Comparison of ENCODE assay signal across 1 cellular context in genomic region chr5:158261669-158262367, GRCh38.
TF ChIP-seq lines count a peak whose summit lies in the region.

No MANE protein-coding gene starts in this region.

TF ChIP-seq in HEK293, 187 proteins besides CTCF, POLR2A, EP300 and RAD21 (continued from another document):
- TF ChIP-seq PATZ1 (tag by site-specific recombination; IDR thresholded peaks at IDR 0.05): 0 out of 2 replicates have a peak, but pooled peaks have one; percentile 19
- peak; percentile 37; the same call in 1 of the 2 replicates for TF ChIP-seq ZNF394 (tag by site-specific recombination; IDR thresholded peaks at IDR 0.05; ENCODE audit: borderline replicate concordance)
- no peak for TF ChIP-seq ZNF324 (tag by site-specific recombination; IDR thresholded peaks at IDR 0.05)
- no peak for TF ChIP-seq SCRT1 (tag by site-specific recombination; IDR thresholded peaks at IDR 0.05; ENCODE audit: borderline replicate concordance)
- TF ChIP-seq, protein P1, sequence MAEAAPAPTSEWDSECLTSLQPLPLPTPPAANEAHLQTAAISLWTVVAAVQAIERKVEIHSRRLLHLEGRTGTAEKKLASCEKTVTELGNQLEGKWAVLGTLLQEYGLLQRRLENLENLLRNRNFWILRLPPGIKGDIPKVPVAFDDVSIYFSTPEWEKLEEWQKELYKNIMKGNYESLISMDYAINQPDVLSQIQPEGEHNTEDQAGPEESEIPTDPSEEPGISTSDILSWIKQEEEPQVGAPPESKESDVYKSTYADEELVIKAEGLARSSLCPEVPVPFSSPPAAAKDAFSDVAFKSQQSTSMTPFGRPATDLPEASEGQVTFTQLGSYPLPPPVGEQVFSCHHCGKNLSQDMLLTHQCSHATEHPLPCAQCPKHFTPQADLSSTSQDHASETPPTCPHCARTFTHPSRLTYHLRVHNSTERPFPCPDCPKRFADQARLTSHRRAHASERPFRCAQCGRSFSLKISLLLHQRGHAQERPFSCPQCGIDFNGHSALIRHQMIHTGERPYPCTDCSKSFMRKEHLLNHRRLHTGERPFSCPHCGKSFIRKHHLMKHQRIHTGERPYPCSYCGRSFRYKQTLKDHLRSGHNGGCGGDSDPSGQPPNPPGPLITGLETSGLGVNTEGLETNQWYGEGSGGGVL (tag by site-specific recombination; IDR thresholded peaks at IDR 0.05): no peak
- TF ChIP-seq ZNF366 (tag by site-specific recombination; conservative IDR thresholded peaks at IDR 0.05): 0 out of 2 replicates have a peak, but pooled peaks have one; percentile 21
- TF ChIP-seq ZNF585B (tag by site-specific recombination; IDR thresholded peaks at IDR 0.05): no peak
- 0 out of 2 replicates have a peak, but pooled peaks have one; percentile 49 for TF ChIP-seq ZBTB17 (tag by site-specific recombination; IDR thresholded peaks at IDR 0.05)
- no peak for TF ChIP-seq ZNF785 (tag by site-specific recombination; IDR thresholded peaks at IDR 0.05)
- TF ChIP-seq ZNF600 (tag by site-specific recombination; IDR thresholded peaks at IDR 0.05): peak; percentile 22; the same call in 1 of the 2 replicates
- TF ChIP-seq FEZF1 (tag by site-specific recombination; IDR thresholded peaks at IDR 0.05): peak; percentile 29; the same call in 1 of the 2 replicates
- TF ChIP-seq ZNF362 (tag by site-specific recombination; IDR thresholded peaks at IDR 0.05): peak; percentile 59
- TF ChIP-seq ZNF184 (tag by site-specific recombination; IDR thresholded peaks at IDR 0.05): no peak
- no peak for TF ChIP-seq ZNF626 (tag by site-specific recombination; IDR thresholded peaks at IDR 0.05)
- no peak for TF ChIP-seq SETDB1 (IDR thresholded peaks at IDR 0.05; ENCODE audit: insufficient read length, low read length)
- TF ChIP-seq MYNN (tag by site-specific recombination; IDR thresholded peaks at IDR 0.05; ENCODE audit: borderline replicate concordance): no peak
- no peak for TF ChIP-seq ZSCAN5A (tag by site-specific recombination; IDR thresholded peaks at IDR 0.05)
- TF ChIP-seq MZF1 (tag by site-specific recombination; IDR thresholded peaks at IDR 0.05; ENCODE audit: borderline replicate concordance): peak; percentile 57; the same call in 1 of the 2 replicates
- no peak for TF ChIP-seq ZNF830 (tag by site-specific recombination; IDR thresholded peaks at IDR 0.05; ENCODE audit: low read depth)
- no peak for TF ChIP-seq OSR2 (tag by site-specific recombination; IDR thresholded peaks at IDR 0.05)
- peak; percentile 56; the same call in 1 of the 2 replicates for TF ChIP-seq PRDM10 (tag by site-specific recombination; IDR thresholded peaks at IDR 0.05)
- peak; percentile 39; the same call in 1 of the 2 replicates for TF ChIP-seq ZNF629 (tag by site-specific recombination; IDR thresholded peaks at IDR 0.05)
TF ChIP-seq in HEK293: peak in this region for 14.
